1 cellular context compared by ENCODE assay signal in the genomic region with DNA sequence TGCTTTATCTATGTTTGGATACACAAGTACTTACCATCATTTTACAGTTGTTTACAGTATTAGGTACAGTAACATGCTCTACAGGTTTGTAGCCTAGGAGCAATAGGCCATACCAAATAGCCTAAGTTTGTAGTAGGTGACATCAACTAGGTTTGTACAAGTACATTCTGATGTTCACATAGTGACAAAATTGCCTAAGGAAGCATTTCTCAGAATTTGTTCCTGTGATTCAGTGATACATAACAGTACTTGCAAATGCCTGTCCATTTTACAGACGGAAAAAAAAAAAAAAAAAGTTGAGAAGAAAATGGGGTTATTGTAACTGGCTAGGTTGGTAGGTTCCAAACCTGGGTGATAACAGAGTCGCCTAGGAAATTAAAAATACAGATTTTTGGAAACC.
TF ChIP-seq lines count a peak whose summit lies in the region.

No MANE protein-coding gene starts in this region.

TF ChIP-seq in HepG2, 621 proteins besides CTCF, POLR2A, EP300 and RAD21 (continued from another document):
- TF ChIP-seq, protein P1, sequence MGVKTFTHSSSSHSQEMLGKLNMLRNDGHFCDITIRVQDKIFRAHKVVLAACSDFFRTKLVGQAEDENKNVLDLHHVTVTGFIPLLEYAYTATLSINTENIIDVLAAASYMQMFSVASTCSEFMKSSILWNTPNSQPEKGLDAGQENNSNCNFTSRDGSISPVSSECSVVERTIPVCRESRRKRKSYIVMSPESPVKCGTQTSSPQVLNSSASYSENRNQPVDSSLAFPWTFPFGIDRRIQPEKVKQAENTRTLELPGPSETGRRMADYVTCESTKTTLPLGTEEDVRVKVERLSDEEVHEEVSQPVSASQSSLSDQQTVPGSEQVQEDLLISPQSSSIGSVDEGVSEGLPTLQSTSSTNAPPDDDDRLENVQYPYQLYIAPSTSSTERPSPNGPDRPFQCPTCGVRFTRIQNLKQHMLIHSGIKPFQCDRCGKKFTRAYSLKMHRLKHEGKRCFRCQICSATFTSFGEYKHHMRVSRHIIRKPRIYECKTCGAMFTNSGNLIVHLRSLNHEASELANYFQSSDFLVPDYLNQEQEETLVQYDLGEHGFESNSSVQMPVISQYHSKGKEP (CRISPR knock-in tag; IDR thresholded peaks at IDR 0.05): no peak
